ENCODE assay signal across 1 cellular context in the genomic region with DNA sequence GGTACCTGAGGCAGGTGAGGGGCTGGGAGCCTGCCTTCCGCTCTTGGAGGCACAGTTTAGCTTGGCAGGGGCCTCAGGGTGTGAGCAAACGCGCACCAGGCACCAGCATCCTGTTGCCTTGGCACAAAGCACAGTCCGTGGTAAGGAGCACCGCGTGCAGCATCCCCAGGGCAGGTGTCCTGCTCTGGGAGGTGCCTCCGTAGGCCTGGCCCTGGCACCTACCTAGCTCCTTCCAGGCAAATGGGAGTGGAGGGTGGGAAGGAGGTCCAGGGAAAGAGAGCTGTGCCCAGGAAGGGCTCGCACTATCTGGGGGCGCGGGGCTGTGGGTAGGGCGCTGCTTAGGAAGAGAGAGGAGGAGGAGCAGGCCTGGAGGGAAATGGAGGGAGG.
TF ChIP-seq lines count a peak whose summit lies in the region.

No MANE protein-coding gene starts in this region.

TF ChIP-seq in K562, 482 proteins besides CTCF, POLR2A, EP300 and RAD21 (continued from another document):
- TF ChIP-seq, protein P1, sequence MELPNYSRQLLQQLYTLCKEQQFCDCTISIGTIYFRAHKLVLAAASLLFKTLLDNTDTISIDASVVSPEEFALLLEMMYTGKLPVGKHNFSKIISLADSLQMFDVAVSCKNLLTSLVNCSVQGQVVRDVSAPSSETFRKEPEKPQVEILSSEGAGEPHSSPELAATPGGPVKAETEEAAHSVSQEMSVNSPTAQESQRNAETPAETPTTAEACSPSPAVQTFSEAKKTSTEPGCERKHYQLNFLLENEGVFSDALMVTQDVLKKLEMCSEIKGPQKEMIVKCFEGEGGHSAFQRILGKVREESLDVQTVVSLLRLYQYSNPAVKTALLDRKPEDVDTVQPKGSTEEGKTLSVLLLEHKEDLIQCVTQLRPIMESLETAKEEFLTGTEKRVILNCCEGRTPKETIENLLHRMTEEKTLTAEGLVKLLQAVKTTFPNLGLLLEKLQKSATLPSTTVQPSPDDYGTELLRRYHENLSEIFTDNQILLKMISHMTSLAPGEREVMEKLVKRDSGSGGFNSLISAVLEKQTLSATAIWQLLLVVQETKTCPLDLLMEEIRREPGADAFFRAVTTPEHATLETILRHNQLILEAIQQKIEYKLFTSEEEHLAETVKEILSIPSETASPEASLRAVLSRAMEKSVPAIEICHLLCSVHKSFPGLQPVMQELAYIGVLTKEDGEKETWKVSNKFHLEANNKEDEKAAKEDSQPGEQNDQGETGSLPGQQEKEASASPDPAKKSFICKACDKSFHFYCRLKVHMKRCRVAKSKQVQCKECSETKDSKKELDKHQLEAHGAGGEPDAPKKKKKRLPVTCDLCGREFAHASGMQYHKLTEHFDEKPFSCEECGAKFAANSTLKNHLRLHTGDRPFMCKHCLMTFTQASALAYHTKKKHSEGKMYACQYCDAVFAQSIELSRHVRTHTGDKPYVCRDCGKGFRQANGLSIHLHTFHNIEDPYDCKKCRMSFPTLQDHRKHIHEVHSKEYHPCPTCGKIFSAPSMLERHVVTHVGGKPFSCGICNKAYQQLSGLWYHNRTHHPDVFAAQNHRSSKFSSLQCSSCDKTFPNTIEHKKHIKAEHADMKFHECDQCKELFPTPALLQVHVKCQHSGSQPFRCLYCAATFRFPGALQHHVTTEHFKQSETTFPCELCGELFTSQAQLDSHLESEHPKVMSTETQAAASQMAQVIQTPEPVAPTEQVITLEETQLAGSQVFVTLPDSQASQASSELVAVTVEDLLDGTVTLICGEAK (IDR thresholded peaks at IDR 0.05) = 0 out of 2 replicates have a peak, but pooled peaks have one; percentile 12
- TF ChIP-seq, protein P1 (CRISPR knock-in tag; IDR thresholded peaks at IDR 0.05) = no peak
- TF ChIP-seq BMI1 (IDR thresholded peaks at IDR 0.05; ENCODE audit: low read length) (no peak), RBBP5 (IDR thresholded peaks at IDR 0.05; ENCODE audit: borderline replicate concordance, insufficient read depth, low read length, poor library complexity, severe bottlenecking) (peak; percentile 47), ERF (CRISPR knock-in tag; IDR thresholded peaks at IDR 0.05) (0 out of 2 replicates have a peak, but pooled peaks have one; percentile 24), ZNF24 (IDR thresholded peaks at IDR 0.05) (no peak), GABPA (tag; conservative IDR thresholded peaks at IDR 0.05; ENCODE audit: low read depth) (no peak), ZNF134 (CRISPR knock-in tag; conservative IDR thresholded peaks at IDR 0.05) (no peak), NR3C1 (CRISPR knock-in tag; IDR thresholded peaks at IDR 0.05) (0 out of 2 replicates have a peak, but pooled peaks have one; percentile 49), SAFB (IDR thresholded peaks at IDR 0.05; ENCODE audit: borderline replicate concordance, low read depth, low read length) (no peak), ELF2 (CRISPR knock-in tag; IDR thresholded peaks at IDR 0.05) (0 out of 2 replicates have a peak, but pooled peaks have one; percentile 49), MBD2 (IDR thresholded peaks at IDR 0.05; ENCODE audit: borderline replicate concordance, low read depth) (0 out of 2 replicates have a peak, but pooled peaks have one; percentile 9), NR4A1 (CRISPR knock-in tag; IDR thresholded peaks at IDR 0.05) (0 out of 2 replicates have a peak, but pooled peaks have one; percentile 37), NR4A1 (tag; IDR thresholded peaks at IDR 0.05) (no peak; the same call in 1 of the 2 replicates), TAF9B (IDR thresholded peaks at IDR 0.05; ENCODE audit: partially characterized antibody) (no peak), E2F3 (CRISPR knock-in tag; IDR thresholded peaks at IDR 0.05) (0 out of 2 replicates have a peak, but pooled peaks have one; percentile 55), SIN3A (IDR thresholded peaks at IDR 0.05; ENCODE audit: borderline replicate concordance in 2 of 2, control insufficient read depth in 1 of 2, low read depth in 2 of 2, low read length in 2 of 2) (0 out of 4 replicates have a peak, but pooled peaks of 1 of the 2 experiments have one; percentile 35), EHMT2 (IDR thresholded peaks at IDR 0.05) (no peak), POLR2G (IDR thresholded peaks at IDR 0.05; ENCODE audit: low read depth, low read length) (peak; percentile 62), ATF4 (CRISPR knock-in tag; IDR thresholded peaks at IDR 0.05) (no peak), ZBTB11 (CRISPR knock-in tag; IDR thresholded peaks at IDR 0.05) (peak in 1 of 3 experiments; percentile 20; a peak in 1 of 6 replicates), ZNF644 (tag; IDR thresholded peaks at IDR 0.05; ENCODE audit: low read depth) (no peak), CHD1 (IDR thresholded peaks at IDR 0.05; ENCODE audit: low read length) (peak; percentile 12), ZNF79 (CRISPR knock-in tag; IDR thresholded peaks at IDR 0.05; ENCODE audit: low read depth) (no peak), THAP12 (CRISPR knock-in tag; IDR thresholded peaks at IDR 0.05) (peak; percentile 36; the same call in 1 of the 2 replicates)
- TF ChIP-seq, protein P2, sequence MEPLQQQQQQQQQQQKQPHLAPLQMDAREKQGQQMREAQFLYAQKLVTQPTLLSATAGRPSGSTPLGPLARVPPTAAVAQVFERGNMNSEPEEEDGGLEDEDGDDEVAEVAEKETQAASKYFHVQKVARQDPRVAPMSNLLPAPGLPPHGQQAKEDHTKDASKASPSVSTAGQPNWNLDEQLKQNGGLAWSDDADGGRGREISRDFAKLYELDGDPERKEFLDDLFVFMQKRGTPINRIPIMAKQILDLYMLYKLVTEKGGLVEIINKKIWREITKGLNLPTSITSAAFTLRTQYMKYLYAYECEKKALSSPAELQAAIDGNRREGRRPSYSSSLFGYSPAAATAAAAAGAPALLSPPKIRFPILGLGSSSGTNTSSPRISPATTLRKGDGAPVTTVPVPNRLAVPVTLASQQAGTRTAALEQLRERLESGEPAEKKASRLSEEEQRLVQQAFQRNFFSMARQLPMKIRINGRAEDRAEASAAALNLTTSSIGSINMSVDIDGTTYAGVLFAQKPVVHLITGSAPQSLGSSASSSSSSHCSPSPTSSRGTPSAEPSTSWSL (CRISPR knock-in tag; IDR thresholded peaks at IDR 0.05; ENCODE audit: borderline replicate concordance) = no peak
- TF ChIP-seq, protein P3, sequence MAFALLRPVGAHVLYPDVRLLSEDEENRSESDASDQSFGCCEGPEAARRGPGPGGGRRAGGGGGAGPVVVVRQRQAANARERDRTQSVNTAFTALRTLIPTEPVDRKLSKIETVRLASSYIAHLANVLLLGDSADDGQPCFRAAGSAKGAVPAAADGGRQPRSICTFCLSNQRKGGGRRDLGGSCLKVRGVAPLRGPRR (CRISPR knock-in tag; IDR thresholded peaks at IDR 0.05) = no peak
